Comparison of ENCODE assay signal across 8 cellular contexts in genomic region chr3:134312873-134313838, GRCh38.
DNase-seq lines count a peak whose midpoint lies in the region; ATAC-seq, FAIRE-seq and TF ChIP-seq lines count a peak whose summit lies in the region.

No MANE protein-coding gene starts in this region.

- DNase-seq in HTR-8/SVneo (ENCODE audit: insufficient read length, low spot score) (peak; percentile 72), cardiac fibroblast (ENCODE audit: low read depth in 2 of 2) (peak; percentile 80 to 92), islet precursor cell (peak; percentile 94), amniotic stem cell (lab: John Stamatoyannopoulos, UW) (no peak)

- H3K4me3 Mint-ChIP-seq in stimulated activated memory B cell treated with anti-CD40 and anti-IgM and Interleukin-4, amounts not matched to agents 10 μg/mL and 1 μg/mL and 100 μg/mL, for 72 hours = peak overlapping the region; percentile 72

- H3K9me3 Mint-ChIP-seq in stimulated activated memory B cell treated with anti-CD40 and anti-IgM and Interleukin-4, amounts not matched to agents 10 μg/mL and 1 μg/mL and 100 μg/mL, for 72 hours = no peaks in the 10 kb centered on the region

- H3K4me3 ChIP-seq in cardiac fibroblast (replicated peaks in 1 of 2; ENCODE audit: low read depth in 2 of 2, low read length in 2 of 2) = peak overlapping the region; percentile 44 to 51

- H3K4me1 Mint-ChIP-seq in stimulated activated memory B cell treated with anti-CD40 and anti-IgM and Interleukin-4, amounts not matched to agents 10 μg/mL and 1 μg/mL and 100 μg/mL, for 72 hours = peaks cover 10% of the 10 kb centered on the region

- FAIRE-seq in HTR-8/SVneo (lab: Jason Lieb, UNC) = peak; percentile 9

- H3K27me3 Mint-ChIP-seq in stimulated activated memory B cell treated with anti-CD40 and anti-IgM and Interleukin-4, amounts not matched to agents 10 μg/mL and 1 μg/mL and 100 μg/mL, for 72 hours = peaks cover 60% of the 10 kb centered on the region

- peak; percentile 27 for TF ChIP-seq CTCF in cardiac fibroblast (IDR thresholded peaks at IDR 0.05; ENCODE audit: low read depth, low read length)

- no peaks in the 10 kb centered on the region for H3K36me3 Mint-ChIP-seq in stimulated activated memory B cell treated with anti-CD40 and anti-IgM and Interleukin-4, amounts not matched to agents 10 μg/mL and 1 μg/mL and 100 μg/mL, for 72 hours

- no peak for ATAC-seq in stimulated activated memory B cell treated with anti-CD40 and anti-IgM and Interleukin-4, amounts not matched to agents 10 μg/mL and 1 μg/mL and 100 μg/mL, for 72 hours
- ATAC-seq in GM18909 (IDR thresholded peaks at IDR 0.05; ENCODE audit: poor library complexity, unreplicated experiment) (no peak), HG03439 (IDR thresholded peaks at IDR 0.05; ENCODE audit: unreplicated experiment) (no peak), GM21723 (IDR thresholded peaks at IDR 0.05; ENCODE audit: unreplicated experiment) (no peak)

- peak overlapping the region; percentile 53 for H3K27ac Mint-ChIP-seq in stimulated activated memory B cell treated with anti-CD40 and anti-IgM and Interleukin-4, amounts not matched to agents 10 μg/mL and 1 μg/mL and 100 μg/mL, for 72 hours
